ENCODE assay signal across 20 cellular contexts in genomic region chr4:112752510-112752909, GRCh38.
DNase-seq lines count a peak whose midpoint lies in the region; FAIRE-seq and TF ChIP-seq lines count a peak whose summit lies in the region.
"Had no signal": no experiment of that assay in that cellular context is flagged by ENCODE, and none has a peak within 500 bp of the region (broad histone marks: within the 10 kb centered on the region; RNA-seq: fewer than 3 reads in every experiment).

No MANE protein-coding gene starts in this region.

- peak overlapping the region; percentile 95 for H3K27ac ChIP-seq in HUES48 (ENCODE audit: low read depth, low read length)
- peak overlapping the region; percentile 43 for H3K27ac ChIP-seq in H1 (ENCODE audit: low read depth, low read length)
- H3K27ac ChIP-seq in iPS-18a (ENCODE audit: low read length), result peak overlapping the region; percentile 88
- peak overlapping the region; percentile 92 for H3K27ac ChIP-seq in neural progenitor cell
- H3K27ac ChIP-seq in OCI-LY7 (ENCODE audit: low read depth, low read length, poor library complexity, severe bottlenecking), result no peak overlapping the region

- no peak overlapping the region for H3K4me3 ChIP-seq in HUES48 (ENCODE audit: low read depth, low read length)
- no peak overlapping the region for H3K4me3 ChIP-seq in H1 (ENCODE audit: extremely low read depth in 1 of 4, insufficient read depth in 2 of 4, low read depth in 3 of 4, low read length in 4 of 4)
- H3K4me3 ChIP-seq in iPS-18a (ENCODE audit: low read length), result no peak overlapping the region
- no peak overlapping the region for H3K4me3 ChIP-seq in neural progenitor cell
- H3K4me3 ChIP-seq in OCI-LY7 (ENCODE audit: low read depth, low read length, poor library complexity, severe bottlenecking), result no peak overlapping the region
- H3K4me3 ChIP-seq: GM12878 had no signal

- no peak overlapping the region for H3K56ac ChIP-seq in H1 (replicated peaks; ENCODE audit: insufficient read length, low read depth, low read length)

- peaks cover 28% of the 10 kb centered on the region for H3K4me1 ChIP-seq in HUES48 (ENCODE audit: control insufficient read depth, insufficient read depth, low read length)
- peaks cover 4 to 16% (median 11%) of the 10 kb centered on the region in 4 experiments; a peak in 6 of 7 replicates for H3K4me1 ChIP-seq in H1 (replicated peaks in 1 of 4; ENCODE audit: control insufficient read depth in 3 of 4, insufficient read depth in 4 of 4, low read length in 3 of 4)
- H3K4me1 ChIP-seq in iPS-18a (ENCODE audit: control insufficient read depth, low read depth, low read length), result peaks cover 32% of the 10 kb centered on the region
- peaks cover 53% of the 10 kb centered on the region for H3K4me1 ChIP-seq in neural progenitor cell
- no peaks in the 10 kb centered on the region for H3K4me1 ChIP-seq in OCI-LY7 (ENCODE audit: insufficient read depth, low read length, poor library complexity, severe bottlenecking)

- DNase-seq in H1 (ENCODE audit: low read depth in 1 of 2, low spot score in 2 of 2) (no peak), neural progenitor cell (ENCODE audit: low spot score) (no peak), OCI-LY7 (ENCODE audit: low spot score) (no peak), HTR-8/SVneo (ENCODE audit: insufficient read length, low spot score) (no peak), NOMO-1 treated with dmso at 0.1 percent for 144 hours (lab: John Stamatoyannopoulos, UW; ENCODE audit: unreplicated experiment) (no peak), NCI-H2029 (lab: John Stamatoyannopoulos, UW) (no peak)
- DNase-seq: ACHN; C1 segment of cervical spinal cord; Calu3; CD4-positive, alpha-beta T cell; DMS 273 treated with DMSO at 0.1 percent for 48 hours; GOT3; HCEC 1CT; HFFc6 had no signal

- no peak overlapping the region for H3K23ac ChIP-seq in H1 (ENCODE audit: insufficient read length)

- H3K79me1 ChIP-seq in H1 (ENCODE audit: low read depth, low read length), result no peaks in the 10 kb centered on the region

- no peak for TF ChIP-seq CTCF in H1 (IDR thresholded peaks at IDR 0.05; ENCODE audit: control extremely low read depth in 1 of 3, insufficient read depth in 1 of 3, low read depth in 1 of 3, low read length in 3 of 3)
- TF ChIP-seq CTCF in neural progenitor cell (IDR thresholded peaks at IDR 0.05), result no peak
- TF ChIP-seq CTCF in OCI-LY7 (conservative IDR thresholded peaks at IDR 0.05; ENCODE audit: low read length), result no peak

- H2BK5ac ChIP-seq in H1 (ENCODE audit: low read depth, low read length), result peak overlapping the region; percentile 98

- H3K9ac ChIP-seq in HUES48 (ENCODE audit: low read depth, low read length) (no peak overlapping the region), H1 (replicated peaks in 1 of 4; ENCODE audit: extremely low read depth in 1 of 4, low read depth in 3 of 4, low read length in 3 of 4) (no peak overlapping the region), iPS-18a (ENCODE audit: low read length) (peak overlapping the region; percentile 47), neural progenitor cell (no peak overlapping the region)

- H3K4me1 Mint-ChIP-seq in neural progenitor cell, result peaks cover 26% of the 10 kb centered on the region
- H3K4me1 Mint-ChIP-seq: B cell, IgD-negative memory B cell had no signal

- peak overlapping the region; percentile 25 for H3K4ac ChIP-seq in H1 (replicated peaks; ENCODE audit: insufficient read length, low read depth, low read length)

- FAIRE-seq in H1 (lab: Jason Lieb, UNC), result no peak
- no peak for FAIRE-seq in HTR-8/SVneo (lab: Jason Lieb, UNC)
- FAIRE-seq: GM12878, GM18507 had no signal

- H2BK15ac ChIP-seq in H1 (ENCODE audit: low read length), result no peak overlapping the region; the same call in 1 of the 2 replicates

- peak overlapping the region; percentile 98 for H3K18ac ChIP-seq in H1 (ENCODE audit: extremely low read depth, low read length)

- 97% methylated on average over 3 of the region's 3 CpGs; no CpG with 5 or more reads in 1 of the 2 experiments for WGBS in H1 (ENCODE audit: extremely low coverage in 1 of 2, insufficient coverage in 1 of 2, insufficient read length in 1 of 2, insufficient replicate concordance in 2 of 2, low coverage in 1 of 2, low lambda C conversion rate in 2 of 2, missing lambda C conversion rate in 1 of 2), 2 experiments

- no peak overlapping the region for H3K4me2 ChIP-seq in H1 (ENCODE audit: insufficient read depth in 1 of 2, low read depth in 2 of 2, low read length in 2 of 2)
- peak overlapping the region; percentile 48 for H3K4me2 ChIP-seq in neural progenitor cell
- H3K4me2 ChIP-seq in OCI-LY7 (ENCODE audit: low read length), result no peak overlapping the region

- peaks cover 8% of the 10 kb centered on the region for H3K27me3 Mint-ChIP-seq in neural progenitor cell (ENCODE audit: insufficient read depth, low read depth)
- H3K27me3 Mint-ChIP-seq: IgD-negative memory B cell had no signal

- no peaks in the 10 kb centered on the region for H3K23me2 ChIP-seq in H1 (ENCODE audit: low read depth, low read length)

- H2BK20ac ChIP-seq in H1 (ENCODE audit: low read length), result peak overlapping the region; percentile 82; the same call in 1 of the 2 replicates

- H2BK120ac ChIP-seq in H1 (replicated peaks; ENCODE audit: low read depth, low read length), result peak overlapping the region; percentile 48

- CTCF ChIA-PET in H1 (lab: Charles Lee; ENCODE audit: partially characterized antibody), result interaction anchor here (0.6 to 10.7 kb wide), 5 partner anchors 10 to 359 kb away, joined by 3 to 100 read pairs (median 3); no protein-coding TSS in a partner anchor
- CTCF ChIA-PET in OCI-LY7 (lab: Charles Lee; ENCODE audit: unreplicated experiment), result no interaction called here

- intact Hi-C loops in OCI-LY7 (cut with micrococcal nuclease; ENCODE audit: unreplicated experiment), result no loop called here

- H3K9me3 Mint-ChIP-seq in neural progenitor cell, result no peaks in the 10 kb centered on the region
- H3K9me3 Mint-ChIP-seq: CD4-positive, alpha-beta T cell; HFFc6; IgD-negative memory B cell had no signal

- peak overlapping the region; percentile 86 for H2AK5ac ChIP-seq in H1 (ENCODE audit: low read depth, low read length)

- POLR2A ChIA-PET in H1 (lab: Charles Lee; ENCODE audit: partially characterized antibody) (interaction anchor here (1.5 to 19.0 kb wide), 6 partner anchors 8 to 107 kb away, joined by 4 to 306 read pairs (median 22); no protein-coding TSS in a partner anchor), OCI-LY7 (lab: Charles Lee) (no interaction called here)

- no peak overlapping the region for H3K4me3 Mint-ChIP-seq in neural progenitor cell
- H3K4me3 Mint-ChIP-seq: B cell; CD4-positive, alpha-beta T cell; HFFc6; IgD-negative memory B cell had no signal

- no peaks in the 10 kb centered on the region for H3K9me2 ChIP-seq in OCI-LY7 (ENCODE audit: insufficient read depth, low read length)

- 0 out of 3 replicates have a peak, but pooled peaks of 1 of the 2 experiments have one; percentile 4 for TF ChIP-seq POLR2A in H1 (IDR thresholded peaks at IDR 0.05; ENCODE audit: control extremely low read depth in 1 of 2, low read depth in 2 of 2, low read length in 2 of 2)

- no peak for TF ChIP-seq EP300 in H1 (IDR thresholded peaks at IDR 0.05; ENCODE audit: borderline replicate concordance in 1 of 2, low read depth in 2 of 2, low read length in 2 of 2)

- H4K91ac ChIP-seq in H1 (replicated peaks; ENCODE audit: insufficient read length, low read length), result peak overlapping the region; percentile 54

- H4K20me1 ChIP-seq in H1 (replicated peaks in 1 of 2; ENCODE audit: control insufficient read depth in 1 of 2, insufficient read depth in 2 of 2, low read length in 2 of 2) (no peaks in the 10 kb centered on the region), neural progenitor cell (ENCODE audit: low read depth) (no peaks in the 10 kb centered on the region), OCI-LY7 (ENCODE audit: insufficient read depth, low read length) (no peaks in the 10 kb centered on the region)

- no peak overlapping the region for H4K8ac ChIP-seq in H1 (ENCODE audit: extremely low read depth, insufficient read depth, low read length)

- H3K27ac Mint-ChIP-seq in neural progenitor cell, result no peak overlapping the region
- H3K27ac Mint-ChIP-seq: B cell; CD4-positive, alpha-beta T cell; HFFc6 had no signal

- H3K36me3 ChIP-seq in HUES48 (ENCODE audit: control insufficient read depth, insufficient read depth, low read length), result peaks cover 15% of the 10 kb centered on the region
- H3K36me3 ChIP-seq in H1 (ENCODE audit: control insufficient read depth in 2 of 4, insufficient read depth in 4 of 4, low read length in 3 of 4), result peaks cover 0 to 15% (median 0%) of the 10 kb centered on the region in 4 experiments; a peak in 2 of 8 replicates
- H3K36me3 ChIP-seq in iPS-18a (ENCODE audit: control insufficient read depth, low read depth, low read length), result peaks cover 10% of the 10 kb centered on the region
- H3K36me3 ChIP-seq in neural progenitor cell, result no peaks in the 10 kb centered on the region
- H3K36me3 ChIP-seq in OCI-LY7 (ENCODE audit: insufficient read depth, low read length), result no peaks in the 10 kb centered on the region

- H3K9me3 ChIP-seq in HUES48 (ENCODE audit: control insufficient read depth, insufficient read depth, low read length) (no peaks in the 10 kb centered on the region), H1 (ENCODE audit: insufficient read depth in 2 of 2, low read depth in 1 of 2, low read length in 1 of 2) (no peaks in the 10 kb centered on the region), iPS-18a (ENCODE audit: control insufficient read depth, low read depth, low read length) (no peaks in the 10 kb centered on the region), neural progenitor cell (ENCODE audit: low read depth) (no peaks in the 10 kb centered on the region), OCI-LY7 (ENCODE audit: low read length) (no peaks in the 10 kb centered on the region)

- TF ChIP-seq RAD21 in H1 (IDR thresholded peaks at IDR 0.05 in 1 of 2, conservative IDR thresholded peaks at IDR 0.05 in 1 of 2; ENCODE audit: low read depth in 2 of 2, low read length in 2 of 2), result no peak

- peaks cover 49% of the 10 kb centered on the region for H3F3A ChIP-seq in neural progenitor cell (ENCODE audit: low read depth)

- peak overlapping the region; percentile 56 for H4K5ac ChIP-seq in H1 (ENCODE audit: insufficient read length, low read depth, low read length)

- H3K27me3 ChIP-seq in HUES48 (ENCODE audit: control insufficient read depth, insufficient read depth, low read length) (no peaks in the 10 kb centered on the region), H1 (replicated peaks in 1 of 4; ENCODE audit: control insufficient read depth in 3 of 4, extremely low read depth in 1 of 4, insufficient read depth in 3 of 4, low read length in 3 of 4) (no peaks in the 10 kb centered on the region), iPS-18a (ENCODE audit: control insufficient read depth, insufficient read depth, low read length) (no peaks in the 10 kb centered on the region), neural progenitor cell (no peaks in the 10 kb centered on the region)

- BruUV-seq in OCI-LY7 (replicated peaks; lab: Mats Ljungman, UMichigan), result no TSS peak

- H3K79me2 ChIP-seq in H1 (ENCODE audit: control insufficient read depth in 1 of 2, insufficient read depth in 2 of 2, low read length in 2 of 2) (peaks cover 0 to 59% of the 10 kb centered on the region in 2 experiments; a peak in 2 of 4 replicates), neural progenitor cell (ENCODE audit: low read depth) (peaks cover 82% of the 10 kb centered on the region), OCI-LY7 (ENCODE audit: insufficient read depth, low read depth, low read length) (no peaks in the 10 kb centered on the region)

- peak overlapping the region; percentile 65 for H2BK12ac ChIP-seq in H1 (ENCODE audit: low read depth, low read length)

- H2AFZ ChIP-seq in H1 (ENCODE audit: low read length), result no peak overlapping the region
- H2AFZ ChIP-seq in neural progenitor cell (replicated peaks), result no peak overlapping the region
- no peak overlapping the region for H2AFZ ChIP-seq in OCI-LY7 (ENCODE audit: low read length)

- H3K36me3 Mint-ChIP-seq in neural progenitor cell, result no peaks in the 10 kb centered on the region

- H3K14ac ChIP-seq in H1 (ENCODE audit: insufficient read length), result no peak overlapping the region
